In genomic region chr5:140673187-140673976, GRCh38 we compare ENCODE assay signal across 18 cellular contexts. TPM values are rescaled to one million over a fixed set of nuclear protein-coding genes. Genes with fewer than 3 reads are reported as not detected.
DNase-seq lines count a peak whose midpoint lies in the region; ATAC-seq and TF ChIP-seq lines count a peak whose summit lies in the region.
"Had no signal": no experiment of that assay in that cellular context is flagged by ENCODE, and none has a peak within 500 bp of the region (broad histone marks: within the 10 kb centered on the region; RNA-seq: fewer than 3 reads in every experiment).

Gene DND1 (minus strand): TSS chr5:140673576. CDS start chr5:140673542, 34 bp downstream.

- intact Hi-C loops in activated CD4-positive, alpha-beta T cell treated with anti-CD3 and anti-CD28 coated beads, Interleukin-2, amount 10 ng/mL, durations not matched to agents 24 days and 14 days (cut with micrococcal nuclease), result no loop called here

- H3K9me3 Mint-ChIP-seq in endodermal cell, result no peaks in the 10 kb centered on the region
- no peaks in the 10 kb centered on the region for H3K9me3 Mint-ChIP-seq in activated CD4-positive, alpha-beta T cell treated with anti-CD3 and anti-CD28 coated beads, Interleukin-2, amount 10 ng/mL, durations not matched to agents 24 days and 14 days
- H3K9me3 Mint-ChIP-seq: brain had no signal

- 95 to 98% methylated on average over 27 to 45 of the region's 45 CpGs for WGBS in endodermal cell (ENCODE audit: insufficient coverage in 1 of 2, insufficient read length in 1 of 2), 2 experiments

- no peaks in the 10 kb centered on the region for H3K79me2 ChIP-seq in parathyroid adenoma

- peak within 1 kb of the TSS; percentile 26 for H3K9ac ChIP-seq in HUES6 (ENCODE audit: low read length)
- no peak within 1 kb of the TSS for H3K9ac ChIP-seq in endodermal cell (ENCODE audit: extremely low read depth, low read length, poor library complexity, severe bottlenecking)
- H3K9ac ChIP-seq in parathyroid adenoma, result no peak within 1 kb of the TSS
- H3K9ac ChIP-seq: BLaER1 treated with 17β-estradiol and CSF1 and Interleukin-3, amounts not matched to agents 10 nM and 100 nM had no signal

- peaks cover 2% of the 10 kb centered on the region for H3K4me1 Mint-ChIP-seq in endodermal cell
- peaks cover 8% of the 10 kb centered on the region for H3K4me1 Mint-ChIP-seq in activated CD4-positive, alpha-beta T cell treated with anti-CD3 and anti-CD28 coated beads, Interleukin-2, amount 10 ng/mL, durations not matched to agents 24 days and 14 days
- H3K4me1 Mint-ChIP-seq: brain had no signal

- H3K36me3 ChIP-seq in GM06990 (ENCODE audit: control insufficient read depth, insufficient read depth, low read length), result peaks cover 47% of the 10 kb centered on the region
- peaks cover 88% of the 10 kb centered on the region for H3K36me3 ChIP-seq in HUES6 (ENCODE audit: control insufficient read depth, insufficient read depth, low read length)
- peaks cover 66% of the 10 kb centered on the region for H3K36me3 ChIP-seq in endodermal cell (ENCODE audit: control insufficient read depth, insufficient read depth, low read length)
- no peaks in the 10 kb centered on the region for H3K36me3 ChIP-seq in parathyroid adenoma (ENCODE audit: control insufficient read depth, insufficient read depth, low read length)
- H3K36me3 ChIP-seq: uterus had no signal

- H3K27ac ChIP-seq in HUES6 (ENCODE audit: low read depth, low read length) (0 out of 2 replicates have a peak within 1 kb of the TSS, but pooled peaks have one; percentile 50), endodermal cell (ENCODE audit: low read depth, low read length) (no peak within 1 kb of the TSS), parathyroid adenoma (no peak within 1 kb of the TSS)
- H3K27ac ChIP-seq: BLaER1 treated with 17β-estradiol and CSF1 and Interleukin-3, amounts not matched to agents 10 nM and 100 nM; gastroesophageal sphincter; uterus had no signal

- H3K4me3 Mint-ChIP-seq in endodermal cell, result no peak within 1 kb of the TSS
- no peak within 1 kb of the TSS for H3K4me3 Mint-ChIP-seq in activated CD4-positive, alpha-beta T cell treated with anti-CD3 and anti-CD28 coated beads, Interleukin-2, amount 10 ng/mL, durations not matched to agents 24 days and 14 days

- H3K4me3 ChIP-seq in GM06990 (replicated peaks; ENCODE audit: low read depth, low read length) (no peak within 1 kb of the TSS), HUES6 (ENCODE audit: low read depth, low read length) (peak within 1 kb of the TSS; percentile 45), endodermal cell (ENCODE audit: low read length) (no peak within 1 kb of the TSS), parathyroid adenoma (ENCODE audit: low read depth, low read length) (no peak within 1 kb of the TSS)
- H3K4me3 ChIP-seq: BLaER1 treated with 17β-estradiol and CSF1 and Interleukin-3, amounts not matched to agents 10 nM and 100 nM; uterus had no signal

- H3K27me3 Mint-ChIP-seq in endodermal cell (ENCODE audit: insufficient read depth), result no peaks in the 10 kb centered on the region
- H3K27me3 Mint-ChIP-seq in activated CD4-positive, alpha-beta T cell treated with anti-CD3 and anti-CD28 coated beads, Interleukin-2, amount 10 ng/mL, durations not matched to agents 24 days and 14 days, result no peaks in the 10 kb centered on the region
- H3K27me3 Mint-ChIP-seq: brain had no signal

- H2AFZ ChIP-seq in parathyroid adenoma, result peak within 1 kb of the TSS; percentile 8

- H3K9me3 ChIP-seq in HUES6 (ENCODE audit: control insufficient read depth, insufficient read depth, low read depth, low read length) (no peaks in the 10 kb centered on the region), endodermal cell (ENCODE audit: control insufficient read depth, low read length) (no peaks in the 10 kb centered on the region), parathyroid adenoma (ENCODE audit: control insufficient read depth, low read length) (no peaks in the 10 kb centered on the region)
- H3K9me3 ChIP-seq: BLaER1 treated with 17β-estradiol and CSF1 and Interleukin-3, amounts not matched to agents 10 nM and 100 nM; gastroesophageal sphincter; uterus had no signal

- peak; percentile 19 for DNase-seq in GM06990 (ENCODE audit: extremely low read depth, insufficient read length)
- peak; percentile 61 for DNase-seq in endodermal cell
- no peak for DNase-seq in effector CD8-positive, alpha-beta T cell (lab: John Stamatoyannopoulos, UW)
- no peak for DNase-seq in activated CD4-positive, alpha-beta T cell treated with anti-CD3 and anti-CD28 coated beads, Interleukin-2, amount 10 ng/mL, durations not matched to agents 24 days and 14 days
- DNase-seq: activated effector memory CD4-positive, alpha-beta T cell treated with Interleukin-2 at 50 U/mL for 16 hours; kidney glomerular epithelial cell; NCI-H187; NCI-H82; stimulated activated CD4-positive, alpha-beta T cell treated with anti-CD3 and anti-CD28 coated beads, Interleukin-1b, Interleukin-23, amount 100 ng/mL, for 48 hours; stimulated activated CD8-positive, alpha-beta memory T cell treated with anti-CD3 and anti-CD28 coated beads, Interleukin-4, amount 100 ng/mL, for 48 hours had no signal

- ATAC-seq in GM18511 (IDR thresholded peaks at IDR 0.05; ENCODE audit: unreplicated experiment), result no peak
- no peak for ATAC-seq in HG03432 (IDR thresholded peaks at IDR 0.05; ENCODE audit: unreplicated experiment)
- ATAC-seq: gastroesophageal sphincter had no signal

- H3K27me3 ChIP-seq in GM06990 (replicated peaks; ENCODE audit: control insufficient read depth, insufficient read depth, low read length) (no peaks in the 10 kb centered on the region), HUES6 (ENCODE audit: control insufficient read depth, insufficient read depth, low read length) (no peaks in the 10 kb centered on the region), endodermal cell (ENCODE audit: control insufficient read depth, insufficient read depth, low read length, poor library complexity, severe bottlenecking) (no peaks in the 10 kb centered on the region), parathyroid adenoma (ENCODE audit: control insufficient read depth, insufficient read depth, low read length) (no peaks in the 10 kb centered on the region)
- H3K27me3 ChIP-seq: BLaER1 treated with 17β-estradiol and CSF1 and Interleukin-3, amounts not matched to agents 10 nM and 100 nM; gastroesophageal sphincter; uterus had no signal

- peak within 1 kb of the TSS; percentile 29 for H3K27ac Mint-ChIP-seq in endodermal cell
- no peak within 1 kb of the TSS for H3K27ac Mint-ChIP-seq in activated CD4-positive, alpha-beta T cell treated with anti-CD3 and anti-CD28 coated beads, Interleukin-2, amount 10 ng/mL, durations not matched to agents 24 days and 14 days

- TF ChIP-seq CTCF in GM06990 (IDR thresholded peaks at IDR 0.05; ENCODE audit: insufficient read depth, low read length, poor library complexity, severe bottlenecking) (no peak), endodermal cell (conservative IDR thresholded peaks at IDR 0.05) (no peak), parathyroid adenoma (IDR thresholded peaks at IDR 0.05) (no peak)

- H3K4me1 ChIP-seq in HUES6 (ENCODE audit: control insufficient read depth, insufficient read depth, low read length), result 0 out of 2 replicates have a peak, but pooled peaks cover 4% of the 10 kb centered on the region
- H3K4me1 ChIP-seq in endodermal cell (ENCODE audit: control insufficient read depth, insufficient read depth, low read length), result no peaks in the 10 kb centered on the region
- no peaks in the 10 kb centered on the region for H3K4me1 ChIP-seq in parathyroid adenoma
- H3K4me1 ChIP-seq: uterus had no signal

- peaks cover 71% of the 10 kb centered on the region for H3K36me3 Mint-ChIP-seq in endodermal cell (ENCODE audit: low read depth)
- H3K36me3 Mint-ChIP-seq in activated CD4-positive, alpha-beta T cell treated with anti-CD3 and anti-CD28 coated beads, Interleukin-2, amount 10 ng/mL, durations not matched to agents 24 days and 14 days (ENCODE audit: low read depth), result peaks cover 74% of the 10 kb centered on the region

- no peak within 1 kb of the TSS for H3K4me2 ChIP-seq in parathyroid adenoma (ENCODE audit: low read length)
- H3K4me2 ChIP-seq: BLaER1 treated with 17β-estradiol and CSF1 and Interleukin-3, amounts not matched to agents 10 nM and 100 nM had no signal

RNA-seq across cellular contexts. Expression of gene DND1, which starts in this region (rescaled TPM):
- total RNA-seq in endodermal cell, result 1 to 10 TPM; 1.1 to 1.6 TPM
- polyA plus RNA-seq in endodermal cell (2013, experiment 1 of 2), result 1.8 TPM
- 2.7 TPM for polyA plus RNA-seq in endodermal cell (2013, experiment 2 of 2)
- 2.8 and 3.8 TPM in 2 replicates for total RNA-seq in activated CD4-positive, alpha-beta T cell treated with anti-CD3 and anti-CD28 coated beads, Interleukin-2, amount 10 ng/mL, durations not matched to agents 24 days and 14 days

Comparison
In these comparisons a context has a peak if more than half of its experiments do, and no peak if none do; other contexts are left out.
1. DNase-seq: peak in GM06990 (single experiment) and endodermal cell (single experiment); none in effector CD8-positive, alpha-beta T cell (single experiment) and activated CD4-positive, alpha-beta T cell treated with anti-CD3 and anti-CD28 coated beads, Interleukin-2, amount 10 ng/mL, durations not matched to agents 24 days and 14 days (single experiment).